Comparison of ENCODE assay signal across 1 cellular context in genomic region chr14:68766299-68767247, GRCh38.
TF ChIP-seq lines count a peak whose summit lies in the region.

No MANE protein-coding gene starts in this region.

TF ChIP-seq in WTC11, 78 proteins besides CTCF, POLR2A, EP300 and RAD21 (continued from another document):
- TF ChIP-seq PRDM15 (CRISPR knock-in tag; IDR thresholded peaks at IDR 0.05) (peak; percentile 83), SOX15 (CRISPR knock-in tag; IDR thresholded peaks at IDR 0.05) (no peak), TCF7 (CRISPR knock-in tag; IDR thresholded peaks at IDR 0.05; ENCODE audit: low read depth) (no peak), CREB1 (CRISPR knock-in tag; IDR thresholded peaks at IDR 0.05) (no peak), EMX1 (CRISPR knock-in tag; IDR thresholded peaks at IDR 0.05) (no peak)
